Comparison of ENCODE assay signal across 22 cellular contexts in the genomic region with DNA sequence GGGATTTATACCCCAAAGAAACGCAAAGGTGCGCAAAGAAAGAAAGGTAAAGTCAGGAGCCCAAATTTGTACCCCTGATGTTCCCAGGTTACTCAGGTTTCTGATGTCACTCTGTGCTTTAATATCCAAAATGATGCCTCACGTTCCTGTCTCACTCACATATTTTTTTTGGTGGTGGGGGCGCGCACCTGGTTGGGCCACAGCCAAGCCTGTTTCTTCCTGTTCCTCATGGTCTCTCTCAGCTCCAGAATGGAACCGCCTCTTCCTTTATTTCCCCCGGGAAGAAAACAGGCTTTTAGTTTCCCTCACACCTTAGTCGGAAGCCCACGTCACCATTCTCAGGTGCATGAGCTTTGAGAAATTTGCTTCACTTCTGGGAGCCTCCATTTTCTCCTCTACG.
"Had no signal": no experiment of that assay in that cellular context is flagged by ENCODE, and none has a peak within 500 bp of the region (broad histone marks: within the 10 kb centered on the region; RNA-seq: fewer than 3 reads in every experiment).

No MANE protein-coding gene starts in this region.

- H3K9me3 ChIP-seq: mucosa of descending colon, neutrophil, pancreas, right lobe of liver, stomach, vagina had no signal

- H3K27me3 ChIP-seq: cardiac muscle cell, neutrophil, pancreas, right lobe of liver, vagina had no signal

- H3K4me3 Mint-ChIP-seq: activated CD4-positive, alpha-beta memory T cell treated with anti-CD3 and anti-CD28 coated beads for 36 hours; activated naive CD8-positive, alpha-beta T cell treated with anti-CD3 and anti-CD28 coated beads for 36 hours; activated T-helper 1 cell treated with anti-CD3 and anti-CD28 coated beads, Interleukin-12 subunit alpha, Interleukin-12 subunit beta, Interleukin-2, Interleukin-4 antibody, amounts not matched to agents 30 ng/mL and 10 ng/mL and 1 ng/mL, durations not matched to agents 14 hours and 24 hours and 36 hours; effector memory CD8-positive, alpha-beta T cell; naive thymus-derived CD8-positive, alpha-beta T cell had no signal

- H3K4me3 ChIP-seq: cardiac muscle cell, mucosa of descending colon, pancreas, right lobe of liver, stomach, vagina had no signal

- H3K27ac Mint-ChIP-seq: activated CD4-positive, alpha-beta memory T cell treated with anti-CD3 and anti-CD28 coated beads for 36 hours; activated naive CD8-positive, alpha-beta T cell treated with anti-CD3 and anti-CD28 coated beads for 36 hours; activated T-helper 1 cell treated with anti-CD3 and anti-CD28 coated beads, Interleukin-12 subunit alpha, Interleukin-12 subunit beta, Interleukin-2, Interleukin-4 antibody, amounts not matched to agents 30 ng/mL and 10 ng/mL and 1 ng/mL, durations not matched to agents 14 hours and 24 hours and 36 hours; effector memory CD8-positive, alpha-beta T cell; naive thymus-derived CD8-positive, alpha-beta T cell had no signal

- ATAC-seq: effector memory CD8-positive, alpha-beta T cell; naive thymus-derived CD8-positive, alpha-beta T cell; right lobe of liver had no signal

- H3K4me1 ChIP-seq: pancreas, right lobe of liver, stomach, vagina had no signal

- H3K27ac ChIP-seq: cardiac muscle cell, epithelial cell of prostate, neutrophil, pancreas, right lobe of liver, vagina had no signal

- H3K4me1 Mint-ChIP-seq: activated naive CD8-positive, alpha-beta T cell treated with anti-CD3 and anti-CD28 coated beads for 36 hours had no signal

- H3K36me3 Mint-ChIP-seq: activated CD4-positive, alpha-beta memory T cell treated with anti-CD3 and anti-CD28 coated beads for 36 hours; activated naive CD8-positive, alpha-beta T cell treated with anti-CD3 and anti-CD28 coated beads for 36 hours; naive thymus-derived CD8-positive, alpha-beta T cell had no signal

- DNase-seq: activated CD4-positive, alpha-beta memory T cell treated with anti-CD3 and anti-CD28 coated beads for 36 hours; activated CD4-positive, alpha-beta T cell treated with anti-CD3 and anti-CD28 coated beads for 4 hours; activated naive CD8-positive, alpha-beta T cell treated with anti-CD3 and anti-CD28 coated beads for 36 hours; activated T-cell treated with anti-CD3 and anti-CD28 coated beads for 4 hours; amniotic stem cell; effector memory CD8-positive, alpha-beta T cell; foreskin fibroblast; mesenchymal stem cell; mucosa of descending colon; pancreas; right lobe of liver; small intestine; stimulated activated CD4-positive, alpha-beta T cell treated with anti-CD3 and anti-CD28 coated beads, Interleukin-15, amount 100 ng/mL, for 24 hours; stimulated activated CD4-positive, alpha-beta T cell treated with anti-CD3 and anti-CD28 coated beads, Interleukin-2, amount 100 ng/mL, for 48 hours; stomach; trophoblast cell had no signal

- H3K9me3 Mint-ChIP-seq: activated CD4-positive, alpha-beta memory T cell treated with anti-CD3 and anti-CD28 coated beads for 36 hours; activated naive CD8-positive, alpha-beta T cell treated with anti-CD3 and anti-CD28 coated beads for 36 hours; activated T-helper 1 cell treated with anti-CD3 and anti-CD28 coated beads, Interleukin-12 subunit alpha, Interleukin-12 subunit beta, Interleukin-2, Interleukin-4 antibody, amounts not matched to agents 30 ng/mL and 10 ng/mL and 1 ng/mL, durations not matched to agents 14 hours and 24 hours and 36 hours; effector memory CD8-positive, alpha-beta T cell; naive thymus-derived CD8-positive, alpha-beta T cell had no signal

- H3K36me3 ChIP-seq: cardiac muscle cell, neutrophil, pancreas, right lobe of liver, stomach, vagina had no signal

- H3K27me3 Mint-ChIP-seq: activated CD4-positive, alpha-beta memory T cell treated with anti-CD3 and anti-CD28 coated beads for 36 hours; activated naive CD8-positive, alpha-beta T cell treated with anti-CD3 and anti-CD28 coated beads for 36 hours had no signal
